ENCODE assay signal across 16 cellular contexts in the genomic region with DNA sequence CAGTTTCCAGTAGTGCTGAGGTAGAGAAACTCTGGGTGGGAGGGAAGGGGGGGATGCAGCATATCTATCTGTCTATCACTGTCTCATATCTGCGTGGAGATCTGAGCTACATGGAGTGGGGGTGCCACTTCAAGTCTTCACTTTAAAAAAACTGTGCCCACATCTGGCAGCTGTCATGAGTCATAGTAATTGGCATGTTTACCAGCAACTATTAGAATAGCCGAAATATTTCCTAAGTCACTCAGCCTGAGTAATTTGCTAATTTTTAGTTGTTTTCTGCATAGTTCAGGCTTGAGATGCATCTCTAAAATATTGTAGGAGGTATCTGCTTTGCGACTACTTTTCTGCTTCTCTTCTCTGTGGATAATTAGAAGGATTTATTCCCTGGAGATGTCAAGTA.
DNase-seq lines count a peak whose midpoint lies in the region; ATAC-seq, FAIRE-seq and TF ChIP-seq lines count a peak whose summit lies in the region.
"Had no signal": no experiment of that assay in that cellular context is flagged by ENCODE, and none has a peak within 500 bp of the region (broad histone marks: within the 10 kb centered on the region; RNA-seq: fewer than 3 reads in every experiment).

No MANE protein-coding gene starts in this region.

- H3K36me3 ChIP-seq in bronchial epithelial cell (ENCODE audit: control insufficient read depth, insufficient read depth, low read length) (no peaks in the 10 kb centered on the region), lung (ENCODE audit: control insufficient read depth in 2 of 2, insufficient read depth in 2 of 2, low read length in 2 of 2) (no peaks in the 10 kb centered on the region), psoas muscle (ENCODE audit: insufficient read depth in 1 of 2, low read depth in 1 of 2) (no peaks in the 10 kb centered on the region)
- H3K36me3 ChIP-seq: suprapubic skin had no signal

- no peak overlapping the region for H3K27ac Mint-ChIP-seq in activated CD8-positive, alpha-beta T cell treated with anti-CD3 and anti-CD28 coated beads, Interleukin-2, amount 10 ng/mL, durations not matched to agents 7 days and 5 days
- H3K27ac Mint-ChIP-seq: activated T-helper 17 cell treated with anti-CD3 and anti-CD28 coated beads, Interleukin-2, amount 50 U/mL, for 72 hours; CD8-positive, alpha-beta T cell; memory B cell had no signal

- no peak overlapping the region for H3K27ac ChIP-seq in lung (ENCODE audit: low read depth in 1 of 2, low read length in 1 of 2)
- no peak overlapping the region for H3K27ac ChIP-seq in psoas muscle
- H3K27ac ChIP-seq: suprapubic skin had no signal

- CTCF ChIA-PET in activated CD8-positive, alpha-beta T cell treated with anti-CD3 and anti-CD28 coated beads, Interleukin-2, amount 10 ng/mL, durations not matched to agents 7 days and 5 days (lab: Charles Lee), result no interaction called here

- peaks cover 8% of the 10 kb centered on the region for H3K27me3 Mint-ChIP-seq in activated CD8-positive, alpha-beta T cell treated with anti-CD3 and anti-CD28 coated beads, Interleukin-2, amount 10 ng/mL, durations not matched to agents 7 days and 5 days (ENCODE audit: low read depth)

- ATAC-seq in lung (ENCODE audit: insufficient read depth, low FRiP score), result peak; percentile 39
- no peak for ATAC-seq in HG03342 (IDR thresholded peaks at IDR 0.05; ENCODE audit: unreplicated experiment)
- ATAC-seq in psoas muscle, result no peak
- ATAC-seq in activated CD8-positive, alpha-beta T cell treated with anti-CD3 and anti-CD28 coated beads, Interleukin-2, amount 10 ng/mL, durations not matched to agents 7 days and 5 days, result no peak
- ATAC-seq in HG03159 (IDR thresholded peaks at IDR 0.05; ENCODE audit: unreplicated experiment), result no peak
- ATAC-seq: activated T-helper 17 cell treated with anti-CD3 and anti-CD28 coated beads, Interleukin-2, amount 50 U/mL, for 72 hours; CD8-positive, alpha-beta T cell; GM12878 had no signal

- H3K4me3 ChIP-seq in AG09309 (ENCODE audit: control insufficient read depth, low read depth, low read length), result no peak overlapping the region
- no peak overlapping the region for H3K4me3 ChIP-seq in bronchial epithelial cell (ENCODE audit: low read depth, low read length)
- H3K4me3 ChIP-seq in lung, result no peak overlapping the region
- H3K4me3 ChIP-seq in psoas muscle, result no peak overlapping the region
- H3K4me3 ChIP-seq: GM12878, suprapubic skin had no signal

- H3K4me1 ChIP-seq in lung (ENCODE audit: control insufficient read depth in 2 of 2, insufficient read depth in 2 of 2, low read length in 2 of 2), result no peaks in the 10 kb centered on the region
- H3K4me1 ChIP-seq in psoas muscle, result no peaks in the 10 kb centered on the region

- no peaks in the 10 kb centered on the region for H3K27me3 ChIP-seq in bronchial epithelial cell (ENCODE audit: control insufficient read depth, insufficient read depth, low read length)
- no peaks in the 10 kb centered on the region for H3K27me3 ChIP-seq in lung (ENCODE audit: control insufficient read depth, insufficient read depth)
- no peaks in the 10 kb centered on the region for H3K27me3 ChIP-seq in psoas muscle (ENCODE audit: insufficient read depth in 3 of 3, low read length in 2 of 3)
- H3K27me3 ChIP-seq: suprapubic skin had no signal

- intact Hi-C loops in psoas muscle (cut with DNase I), result no loop called here

- H3K36me3 Mint-ChIP-seq in activated CD8-positive, alpha-beta T cell treated with anti-CD3 and anti-CD28 coated beads, Interleukin-2, amount 10 ng/mL, durations not matched to agents 7 days and 5 days (ENCODE audit: low read depth), result no peaks in the 10 kb centered on the region
- H3K36me3 Mint-ChIP-seq: CD8-positive, alpha-beta T cell; memory B cell had no signal

- DNase-seq in AG09309 (ENCODE audit: low read depth), result peak; percentile 50
- DNase-seq in HTR-8/SVneo (ENCODE audit: insufficient read length, low spot score), result peak; percentile 32
- peak; percentile 84 for DNase-seq in bronchial epithelial cell (ENCODE audit: low read depth)
- DNase-seq in lung (ENCODE audit: low spot score), result no peak
- DNase-seq in psoas muscle, result no peak
- DNase-seq in activated CD8-positive, alpha-beta T cell treated with anti-CD3 and anti-CD28 coated beads, Interleukin-2, amount 10 ng/mL, durations not matched to agents 7 days and 5 days, result no peak
- DNase-seq: activated CD4-positive, CD25-positive, alpha-beta regulatory T cell treated with anti-CD3 and anti-CD28 coated beads, Interleukin-2, amount 50 U/mL, for 72 hours; CD8-positive, alpha-beta T cell; glutamatergic neuron; NCI-H524 had no signal

- no peaks in the 10 kb centered on the region for H3K4me1 Mint-ChIP-seq in activated CD8-positive, alpha-beta T cell treated with anti-CD3 and anti-CD28 coated beads, Interleukin-2, amount 10 ng/mL, durations not matched to agents 7 days and 5 days (ENCODE audit: low read depth)
- H3K4me1 Mint-ChIP-seq: activated T-helper 17 cell treated with anti-CD3 and anti-CD28 coated beads, Interleukin-2, amount 50 U/mL, for 72 hours; memory B cell had no signal

- H3K9me3 ChIP-seq in lung (ENCODE audit: control insufficient read depth in 2 of 2, insufficient read depth in 1 of 2, low read length in 1 of 2) (no peaks in the 10 kb centered on the region), psoas muscle (no peaks in the 10 kb centered on the region)
- H3K9me3 ChIP-seq: suprapubic skin had no signal

- FAIRE-seq in HTR-8/SVneo (lab: Jason Lieb, UNC), result peak; percentile 48
- FAIRE-seq in bronchial epithelial cell (lab: Jason Lieb, UNC), result no peak
- FAIRE-seq: GM12878 had no signal

- POLR2A ChIA-PET in activated CD8-positive, alpha-beta T cell treated with anti-CD3 and anti-CD28 coated beads, Interleukin-2, amount 10 ng/mL, durations not matched to agents 7 days and 5 days (lab: Charles Lee), result no interaction called here

- H3K4me3 Mint-ChIP-seq in activated CD8-positive, alpha-beta T cell treated with anti-CD3 and anti-CD28 coated beads, Interleukin-2, amount 10 ng/mL, durations not matched to agents 7 days and 5 days, result no peak overlapping the region
- H3K4me3 Mint-ChIP-seq: activated T-helper 17 cell treated with anti-CD3 and anti-CD28 coated beads, Interleukin-2, amount 50 U/mL, for 72 hours; CD8-positive, alpha-beta T cell; memory B cell had no signal

- H3K9me3 Mint-ChIP-seq in activated CD8-positive, alpha-beta T cell treated with anti-CD3 and anti-CD28 coated beads, Interleukin-2, amount 10 ng/mL, durations not matched to agents 7 days and 5 days (ENCODE audit: insufficient read depth), result no peaks in the 10 kb centered on the region
- H3K9me3 Mint-ChIP-seq: activated T-helper 17 cell treated with anti-CD3 and anti-CD28 coated beads, Interleukin-2, amount 50 U/mL, for 72 hours; CD8-positive, alpha-beta T cell; memory B cell had no signal

- WGBS in lung, 2 donors, result 57 to 84% methylated on average over 3 of the region's 3 CpGs
- 28 to 46% (median 32%) methylated on average over 3 of the region's 3 CpGs for WGBS in psoas muscle, 3 donors

- no peak for TF ChIP-seq CTCF in AG09309 (IDR thresholded peaks at IDR 0.05; ENCODE audit: control insufficient read depth, insufficient read depth, low read depth, low read length, missing control alignments)
- TF ChIP-seq CTCF in bronchial epithelial cell (IDR thresholded peaks at IDR 0.05; ENCODE audit: insufficient read depth, low read length, severe bottlenecking), result no peak
- no peak for TF ChIP-seq CTCF in lung (IDR thresholded peaks at IDR 0.05; ENCODE audit: control extremely low read depth, extremely low read depth)
- TF ChIP-seq CTCF in psoas muscle (IDR thresholded peaks at IDR 0.05), result no peak

Comparison
In these comparisons a context has a peak if more than half of its experiments do, and no peak if none do; other contexts are left out.
1. DNase-seq: peak in AG09309 (single experiment), HTR-8/SVneo (single experiment) and bronchial epithelial cell (single experiment); none in lung (single experiment), psoas muscle (0 of 2) and activated CD8-positive, alpha-beta T cell treated with anti-CD3 and anti-CD28 coated beads, Interleukin-2, amount 10 ng/mL, durations not matched to agents 7 days and 5 days (single experiment).